36 cellular contexts compared by ENCODE assay signal in genomic region chr18:56997200-56997599, GRCh38.
A peak's percentile ranks its signal among the peaks of the same experiment; 100 is the strongest.
DNase-seq lines count a peak whose midpoint lies in the region; ATAC-seq, FAIRE-seq and TF ChIP-seq lines count a peak whose summit lies in the region.
"Had no signal": no experiment of that assay in that cellular context is flagged by ENCODE, and none has a peak within 500 bp of the region (broad histone marks: within the 10 kb centered on the region; RNA-seq: fewer than 3 reads in every experiment).

No MANE protein-coding gene starts in this region.

- TF ChIP-seq EP300 in GM12878 (IDR thresholded peaks at IDR 0.05; ENCODE audit: borderline replicate concordance in 1 of 2, control insufficient read depth in 1 of 2, low read depth in 2 of 2, low read length in 2 of 2), result no peak

- no peaks in the 10 kb centered on the region for H3K9me3 Mint-ChIP-seq in central memory CD8-positive, alpha-beta T cell
- H3K9me3 Mint-ChIP-seq: CD14-positive monocyte; CD4-positive, alpha-beta memory T cell; CD4-positive, alpha-beta T cell; CD8-positive, alpha-beta memory T cell; CD8-positive, alpha-beta T cell had no signal

- intact Hi-C loops in GM12878 (cut with micrococcal nuclease; ENCODE audit: unreplicated experiment), result no loop called here
- intact Hi-C loops in left lung (cut with DNase I), result no loop called here

- RAD21 ChIA-PET in GM12878 (lab: Charles Lee; ENCODE audit: unreplicated experiment), result interaction anchor here (1.0 to 2.2 kb wide), 3 partner anchors 9 to 128 kb away, joined by 3 to 7 read pairs (median 4); no protein-coding TSS in a partner anchor

- POLR2A ChIA-PET in GM12878 (lab: Charles Lee), result no interaction called here

- no TSS peak for BruUV-seq in GM12878 (replicated peaks; lab: Mats Ljungman, UMichigan)

- H3K4me3 ChIP-seq in GM12878, result no peak overlapping the region
- no peak overlapping the region for H3K4me3 ChIP-seq in left lung
- no peak overlapping the region for H3K4me3 ChIP-seq in MG63
- H3K4me3 ChIP-seq: A549; BLaER1; BLaER1 treated with 17β-estradiol and CSF1 and Interleukin-3, amounts not matched to agents 10 nM and 100 nM had no signal

- H3K9me3 ChIP-seq in GM12878 (replicated peaks; ENCODE audit: control insufficient read depth, insufficient read depth, low read length) (no peaks in the 10 kb centered on the region), left lung (no peaks in the 10 kb centered on the region), MG63 (no peaks in the 10 kb centered on the region)
- H3K9me3 ChIP-seq: A549; BE2C; BLaER1; BLaER1 treated with 17β-estradiol and CSF1 and Interleukin-3, amounts not matched to agents 10 nM and 100 nM; Caco-2 had no signal

- no peaks in the 10 kb centered on the region for H3K36me3 Mint-ChIP-seq in central memory CD8-positive, alpha-beta T cell (ENCODE audit: insufficient read depth)
- H3K36me3 Mint-ChIP-seq: CD8-positive, alpha-beta T cell had no signal

- no peak for TF ChIP-seq POLR2A in GM12878 (IDR thresholded peaks at IDR 0.05; ENCODE audit: low read depth, low read length)

- H3K79me2 ChIP-seq in GM12878 (ENCODE audit: control insufficient read depth, insufficient read depth, low read length), result no peaks in the 10 kb centered on the region

- H3K27ac Mint-ChIP-seq in central memory CD8-positive, alpha-beta T cell (ENCODE audit: low read depth), result peak overlapping the region; percentile 49
- H3K27ac Mint-ChIP-seq: B cell; CD4-positive, alpha-beta memory T cell; CD4-positive, alpha-beta T cell; CD8-positive, alpha-beta T cell had no signal

- no peak overlapping the region for H3K9ac ChIP-seq in GM12878 (ENCODE audit: control insufficient read depth, insufficient read depth, low read length)
- H3K9ac ChIP-seq: BLaER1; BLaER1 treated with 17β-estradiol and CSF1 and Interleukin-3, amounts not matched to agents 10 nM and 100 nM had no signal

- H3K4me1 Mint-ChIP-seq in central memory CD8-positive, alpha-beta T cell, result no peaks in the 10 kb centered on the region
- H3K4me1 Mint-ChIP-seq: B cell, CD14-positive monocyte had no signal

- H3K4me2 ChIP-seq in GM12878 (ENCODE audit: control insufficient read depth, insufficient read depth), result no peak overlapping the region
- H3K4me2 ChIP-seq: A549; BLaER1; BLaER1 treated with 17β-estradiol and CSF1 and Interleukin-3, amounts not matched to agents 10 nM and 100 nM had no signal

- no peaks in the 10 kb centered on the region; the same call in 1 of the 2 replicates for H4K20me1 ChIP-seq in GM12878 (ENCODE audit: control insufficient read depth, insufficient read depth)
- H4K20me1 ChIP-seq: BLaER1; BLaER1 treated with 17β-estradiol and CSF1 and Interleukin-3, amounts not matched to agents 10 nM and 100 nM had no signal

- TF ChIP-seq CTCF in GM12878 (IDR thresholded peaks at IDR 0.05 in 2 of 3, conservative IDR thresholded peaks at IDR 0.05 in 1 of 3; ENCODE audit: control insufficient read depth in 2 of 3, extremely low read depth in 1 of 3, insufficient read depth in 1 of 3, low read depth in 3 of 3, low read length in 3 of 3) (no peak), left lung (IDR thresholded peaks at IDR 0.05) (no peak)

- no peaks in the 10 kb centered on the region for H3K27me3 ChIP-seq in GM12878 (replicated peaks in 1 of 2; ENCODE audit: control insufficient read depth in 2 of 2, insufficient read depth in 2 of 2, low read length in 1 of 2)
- H3K27me3 ChIP-seq in left lung, result no peaks in the 10 kb centered on the region
- no peaks in the 10 kb centered on the region for H3K27me3 ChIP-seq in MG63
- H3K27me3 ChIP-seq: BE2C; BLaER1; BLaER1 treated with 17β-estradiol and CSF1 and Interleukin-3, amounts not matched to agents 10 nM and 100 nM had no signal

- DNase-seq in GM19239 (ENCODE audit: insufficient read length, low spot score) (no peak), GM12878 (ENCODE audit: low read depth, low spot score) (no peak), left lung (no peak), MG63 (no peak)
- no peak for DNase-seq in central memory CD8-positive, alpha-beta T cell (ENCODE audit: low spot score in 2 of 2)
- DNase-seq: 8988T; ACHN; AML-193; BE2C; C1 segment of cervical spinal cord; Caco-2; Calu3; CD4-positive, alpha-beta memory T cell; CD4-positive, alpha-beta T cell; CD4-positive, CD25-positive, alpha-beta regulatory T cell; CD8-positive, alpha-beta memory T cell; CD8-positive, alpha-beta T cell; COR-L47; DMS 273 treated with DMSO at 0.1 percent for 48 hours; DMS153; DMS53; DMS79; DMS79 treated with DMSO at 0.1 percent for 48 hours; DND-41; EL had no signal

- no peaks in the 10 kb centered on the region for H3K27me3 Mint-ChIP-seq in central memory CD8-positive, alpha-beta T cell
- H3K27me3 Mint-ChIP-seq: B cell; CD4-positive, alpha-beta memory T cell; CD4-positive, alpha-beta T cell; CD4-positive, CD25-positive, alpha-beta regulatory T cell; CD8-positive, alpha-beta memory T cell had no signal

- H3K4me1 ChIP-seq in GM12878 (ENCODE audit: control insufficient read depth, insufficient read depth, low read length) (no peaks in the 10 kb centered on the region), left lung (no peaks in the 10 kb centered on the region)
- H3K4me1 ChIP-seq: A549, Caco-2 had no signal

- TF ChIP-seq RAD21 in GM12878 (IDR thresholded peaks at IDR 0.05; ENCODE audit: insufficient read depth, low read depth, low read length), result no peak

- no peaks in the 10 kb centered on the region for H3K36me3 ChIP-seq in GM12878 (ENCODE audit: control insufficient read depth in 2 of 2, insufficient read depth in 2 of 2, low read length in 1 of 2)
- no peaks in the 10 kb centered on the region for H3K36me3 ChIP-seq in left lung
- no peaks in the 10 kb centered on the region for H3K36me3 ChIP-seq in MG63
- H3K36me3 ChIP-seq: BE2C, BLaER1 had no signal

- in situ Hi-C loops in GM12878 (cut with MboI), result no loop called here

- CTCF ChIA-PET in GM12878 (lab: Yijun Ruan, JAX), result interaction anchor here (0.7 to 2.0 kb wide), 3 partner anchors 14 to 128 kb away, joined by 3 to 8 read pairs (median 4); no protein-coding TSS in a partner anchor

- 68% methylated on average over 2 of the region's 2 CpGs for WGBS in GM12878 (ENCODE audit: insufficient coverage, insufficient replicate concordance, low lambda C conversion rate, missing lambda C conversion rate)

- SMC1A ChIA-PET in GM12878 (lab: Charles Lee; ENCODE audit: uncharacterized antibody, unreplicated experiment), result interaction anchor here (0.6 to 1.9 kb wide), 5 partner anchors 15 to 128 kb away, joined by 3 to 12 read pairs (median 5); no protein-coding TSS in a partner anchor

- H3K4me3 Mint-ChIP-seq in central memory CD8-positive, alpha-beta T cell, result no peak overlapping the region
- H3K4me3 Mint-ChIP-seq: B cell; CD14-positive monocyte; CD4-positive, alpha-beta memory T cell; CD4-positive, alpha-beta T cell; CD4-positive, CD25-positive, alpha-beta regulatory T cell; CD8-positive, alpha-beta memory T cell; CD8-positive, alpha-beta T cell had no signal

- H3K27ac ChIP-seq in GM12878 (ENCODE audit: control insufficient read depth, insufficient read depth) (no peak overlapping the region), left lung (no peak overlapping the region)
- H3K27ac ChIP-seq: 22Rv1; A549; BLaER1; BLaER1 treated with 17β-estradiol and CSF1 and Interleukin-3, amounts not matched to agents 10 nM and 100 nM; C4-2B had no signal

- peak; percentile 33 for FAIRE-seq in GM19239 (lab: Jason Lieb, UNC)
- FAIRE-seq in GM12878 (lab: Jason Lieb, UNC), result no peak
- FAIRE-seq: A204.1, A549 had no signal

- ATAC-seq in GM18868 (IDR thresholded peaks at IDR 0.05; ENCODE audit: unreplicated experiment), result peak; percentile 50
- peak; percentile 61; the same call in 2 of the 3 replicates for ATAC-seq in GM12878
- no peak for ATAC-seq in central memory CD8-positive, alpha-beta T cell (replicated peaks; ENCODE audit: extremely low read depth, poor library complexity, severe bottlenecking)
- ATAC-seq in left lung, result no peak
- ATAC-seq in HG03439 (IDR thresholded peaks at IDR 0.05; ENCODE audit: unreplicated experiment), result no peak
- ATAC-seq in HG03135 (IDR thresholded peaks at IDR 0.05; ENCODE audit: unreplicated experiment), result no peak
- ATAC-seq: A549; CD8-positive, alpha-beta T cell had no signal

- no peak overlapping the region for H2AFZ ChIP-seq in GM12878 (ENCODE audit: control insufficient read depth, low read depth, low read length)

TF ChIP-seq in GM12878, 131 proteins besides CTCF, POLR2A, EP300 and RAD21:
- TF ChIP-seq JUNB (IDR thresholded peaks at IDR 0.05), result peak; percentile 57
- TF ChIP-seq, protein P1, sequence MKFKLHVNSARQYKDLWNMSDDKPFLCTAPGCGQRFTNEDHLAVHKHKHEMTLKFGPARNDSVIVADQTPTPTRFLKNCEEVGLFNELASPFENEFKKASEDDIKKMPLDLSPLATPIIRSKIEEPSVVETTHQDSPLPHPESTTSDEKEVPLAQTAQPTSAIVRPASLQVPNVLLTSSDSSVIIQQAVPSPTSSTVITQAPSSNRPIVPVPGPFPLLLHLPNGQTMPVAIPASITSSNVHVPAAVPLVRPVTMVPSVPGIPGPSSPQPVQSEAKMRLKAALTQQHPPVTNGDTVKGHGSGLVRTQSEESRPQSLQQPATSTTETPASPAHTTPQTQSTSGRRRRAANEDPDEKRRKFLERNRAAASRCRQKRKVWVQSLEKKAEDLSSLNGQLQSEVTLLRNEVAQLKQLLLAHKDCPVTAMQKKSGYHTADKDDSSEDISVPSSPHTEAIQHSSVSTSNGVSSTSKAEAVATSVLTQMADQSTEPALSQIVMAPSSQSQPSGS (IDR thresholded peaks at IDR 0.05; ENCODE audit: low read length), result no peak

Comparison
In these comparisons a context has a peak if more than half of its experiments do, and no peak if none do; other contexts are left out.
1. ATAC-seq: peak in GM18868 (single experiment) and GM12878 (single experiment); none in central memory CD8-positive, alpha-beta T cell (single experiment), left lung (single experiment), HG03439 (single experiment) and HG03135 (single experiment).